Comparison of ENCODE assay signal across 14 cellular contexts in genomic region chr2:174992886-174993285, GRCh38. TPM values are rescaled to one million over a fixed set of nuclear protein-coding genes. Genes with fewer than 3 reads are reported as not detected.
DNase-seq lines count a peak whose midpoint lies in the region; ATAC-seq and TF ChIP-seq lines count a peak whose summit lies in the region.
"Had no signal": no experiment of that assay in that cellular context is flagged by ENCODE, and none has a peak within 500 bp of the region (broad histone marks: within the 10 kb centered on the region; RNA-seq: fewer than 3 reads in every experiment).

No MANE protein-coding gene starts in this region.

- H3K4me2 ChIP-seq in GM23338 (no peak overlapping the region), parathyroid adenoma (ENCODE audit: low read length) (no peak overlapping the region)

- H3K4me3 Mint-ChIP-seq in GM23338 (no peak overlapping the region), osteocyte (ENCODE audit: unreplicated experiment) (no peak overlapping the region)
- H3K4me3 Mint-ChIP-seq in naive thymus-derived CD4-positive, alpha-beta T cell: no peak overlapping the region
- H3K4me3 Mint-ChIP-seq: CD4-positive, alpha-beta memory T cell; H9 had no signal

- peaks cover 2% of the 10 kb centered on the region for H3K27me3 Mint-ChIP-seq in GM23338 (ENCODE audit: insufficient read depth, low read depth, poor library complexity)
- H3K27me3 Mint-ChIP-seq in osteocyte (ENCODE audit: unreplicated experiment): no peaks in the 10 kb centered on the region
- H3K27me3 Mint-ChIP-seq in naive thymus-derived CD4-positive, alpha-beta T cell: peaks cover 16 to 26% (median 24%) of the 10 kb centered on the region in 5 donors

- H3K36me3 ChIP-seq in GM23338 (ENCODE audit: insufficient read depth) (no peaks in the 10 kb centered on the region), parathyroid adenoma (ENCODE audit: control insufficient read depth, insufficient read depth, low read length) (no peaks in the 10 kb centered on the region)
- H3K36me3 ChIP-seq in naive thymus-derived CD4-positive, alpha-beta T cell (ENCODE audit: control insufficient read depth in 2 of 3, insufficient read depth in 3 of 3, low read length in 3 of 3): no peaks in the 10 kb centered on the region

- TF ChIP-seq CTCF in GM23338 (conservative IDR thresholded peaks at IDR 0.05; ENCODE audit: low read depth in 2 of 2) (no peak), parathyroid adenoma (IDR thresholded peaks at IDR 0.05) (no peak), osteocyte (IDR thresholded peaks at IDR 0.05) (no peak)

- no peaks in the 10 kb centered on the region; the same call in 1 of the 2 replicates for H4K20me1 ChIP-seq in GM23338 (replicated peaks; ENCODE audit: insufficient read depth)

- H3F3A ChIP-seq in GM23338 (replicated peaks; ENCODE audit: low read depth): no peaks in the 10 kb centered on the region

- intact Hi-C loops in naive thymus-derived CD4-positive, alpha-beta T cell (cut with micrococcal nuclease): no loop called here

- H2AFZ ChIP-seq in GM23338 (no peak overlapping the region), parathyroid adenoma (no peak overlapping the region)

- peaks cover 32% of the 10 kb centered on the region for H3K4me1 Mint-ChIP-seq in GM23338
- H3K4me1 Mint-ChIP-seq in osteocyte (ENCODE audit: unreplicated experiment): peaks cover 29% of the 10 kb centered on the region
- H3K4me1 Mint-ChIP-seq in naive thymus-derived CD4-positive, alpha-beta T cell: peaks cover 0 to 11% (median 9%) of the 10 kb centered on the region in 7 donors

- H3K9ac ChIP-seq in parathyroid adenoma: no peak overlapping the region

- POLR2A ChIA-PET in naive thymus-derived CD4-positive, alpha-beta T cell (lab: Charles Lee): interaction anchor here (0.9 kb wide), 1 partner anchor 10 kb away, joined by 3 read pairs; no protein-coding TSS in a partner anchor

- H3K36me3 Mint-ChIP-seq in GM23338 (ENCODE audit: low read depth) (peaks cover 19% of the 10 kb centered on the region), osteocyte (ENCODE audit: unreplicated experiment) (peaks cover 2% of the 10 kb centered on the region)
- no peaks in the 10 kb centered on the region for H3K36me3 Mint-ChIP-seq in naive thymus-derived CD4-positive, alpha-beta T cell
- H3K36me3 Mint-ChIP-seq: CD4-positive, alpha-beta memory T cell had no signal

- H3K4me3 ChIP-seq in GM23338 (no peak overlapping the region), parathyroid adenoma (ENCODE audit: low read depth, low read length) (no peak overlapping the region)
- H3K4me3 ChIP-seq in naive thymus-derived CD4-positive, alpha-beta T cell (ENCODE audit: low read length): no peak overlapping the region

- peak; percentile 10; the same call in 1 of the 3 replicates for ATAC-seq in GM23338
- no peak for ATAC-seq in naive thymus-derived CD4-positive, alpha-beta T cell
- ATAC-seq: HCT116 had no signal

- DNase-seq in GM23338 (ENCODE audit: low spot score) (no peak), islet precursor cell (peak; percentile 66), osteocyte (ENCODE audit: extremely low spot score, unreplicated experiment) (no peak), NOMO-1 treated with DMSO at 0.1 percent for 48 hours (lab: John Stamatoyannopoulos, UW; ENCODE audit: unreplicated experiment) (no peak)
- no peak for DNase-seq in naive thymus-derived CD4-positive, alpha-beta T cell
- DNase-seq: C1 segment of cervical spinal cord; Calu3; CD4-positive, alpha-beta memory T cell; COR-L47; DMS53; DMS79 treated with DMSO at 0.1 percent for 48 hours; H9 had no signal

- no peaks in the 10 kb centered on the region for H3K9me2 ChIP-seq in GM23338 (ENCODE audit: insufficient read depth)

- H3K9me3 Mint-ChIP-seq in GM23338: peaks cover 5% of the 10 kb centered on the region; the same call in 2 of the 3 replicates
- no peaks in the 10 kb centered on the region for H3K9me3 Mint-ChIP-seq in osteocyte (ENCODE audit: unreplicated experiment)
- H3K9me3 Mint-ChIP-seq in naive thymus-derived CD4-positive, alpha-beta T cell: peaks cover 0 to 2% (median 0%) of the 10 kb centered on the region in 11 donors
- H3K9me3 Mint-ChIP-seq: CD4-positive, alpha-beta memory T cell had no signal

- no peak overlapping the region for H3K27ac ChIP-seq in GM23338 (ENCODE audit: low read depth)
- peak overlapping the region; percentile 46 for H3K27ac ChIP-seq in parathyroid adenoma
- no peak overlapping the region for H3K27ac ChIP-seq in naive thymus-derived CD4-positive, alpha-beta T cell (ENCODE audit: low read depth, low read length)

- CTCF ChIA-PET in naive thymus-derived CD4-positive, alpha-beta T cell (lab: Charles Lee): interaction anchor here (1.2 kb wide), 1 partner anchor 9 kb away, joined by 3 read pairs; no protein-coding TSS in a partner anchor

- H3K79me2 ChIP-seq in GM23338 (replicated peaks; ENCODE audit: insufficient read depth) (peaks cover 95% of the 10 kb centered on the region), parathyroid adenoma (peaks cover 23% of the 10 kb centered on the region)

- H3K4me1 ChIP-seq in GM23338 (ENCODE audit: insufficient read depth): peaks cover 33% of the 10 kb centered on the region
- peaks cover 6% of the 10 kb centered on the region for H3K4me1 ChIP-seq in parathyroid adenoma
- no peaks in the 10 kb centered on the region for H3K4me1 ChIP-seq in naive thymus-derived CD4-positive, alpha-beta T cell (ENCODE audit: control insufficient read depth in 2 of 2, insufficient read depth in 2 of 2, low read length in 2 of 2)

- H3K27ac Mint-ChIP-seq in GM23338 (no peak overlapping the region), osteocyte (ENCODE audit: unreplicated experiment) (no peak overlapping the region)
- H3K27ac Mint-ChIP-seq in naive thymus-derived CD4-positive, alpha-beta T cell: no peak overlapping the region

- no peaks in the 10 kb centered on the region for H3K9me3 ChIP-seq in parathyroid adenoma (ENCODE audit: control insufficient read depth, low read length)
- no peaks in the 10 kb centered on the region for H3K9me3 ChIP-seq in naive thymus-derived CD4-positive, alpha-beta T cell (ENCODE audit: control insufficient read depth in 2 of 3, low read length in 3 of 3)

- no peaks in the 10 kb centered on the region for H3K27me3 ChIP-seq in GM23338 (ENCODE audit: insufficient read depth)
- no peaks in the 10 kb centered on the region for H3K27me3 ChIP-seq in parathyroid adenoma (ENCODE audit: control insufficient read depth, insufficient read depth, low read length)
- H3K27me3 ChIP-seq in naive thymus-derived CD4-positive, alpha-beta T cell (ENCODE audit: control insufficient read depth in 2 of 2, insufficient read depth in 2 of 2, low read length in 2 of 2): no peaks in the 10 kb centered on the region

TF ChIP-seq in GM23338, 12 proteins besides CTCF, POLR2A, EP300 and RAD21 (continues in another document):
- TF ChIP-seq ZNF331 (CRISPR knock-in tag; IDR thresholded peaks at IDR 0.05; ENCODE audit: low read depth): no peak
- no peak for TF ChIP-seq STAT1 (IDR thresholded peaks at IDR 0.05; ENCODE audit: unreplicated experiment)

RNA-seq across cellular contexts. Expression of gene CHN1, which starts 12.3 kb away (rescaled TPM):
- total RNA-seq in GM23338 (2014; rRNA removed; shearing (Covaris generic)): 30.2 and 36.5 TPM in 2 replicates
- polyA plus RNA-seq in GM23338 (2016; fragmentation: Nextera tagmentation; extraction: Ambion mirVana): 26.3 and 28.1 TPM in 2 replicates
- 22.3 and 23.7 TPM in 2 replicates for total RNA-seq in osteocyte
- 1 to 10 TPM in 4 of 5 experiments, under 1 TPM in 1; 0.81 to 3.5 (median 2.3) TPM for total RNA-seq in naive thymus-derived CD4-positive, alpha-beta T cell
- polyA plus RNA-seq in naive thymus-derived CD4-positive, alpha-beta T cell: 1 to 10 TPM; 1.1 to 1.3 TPM
